In the genomic region with DNA sequence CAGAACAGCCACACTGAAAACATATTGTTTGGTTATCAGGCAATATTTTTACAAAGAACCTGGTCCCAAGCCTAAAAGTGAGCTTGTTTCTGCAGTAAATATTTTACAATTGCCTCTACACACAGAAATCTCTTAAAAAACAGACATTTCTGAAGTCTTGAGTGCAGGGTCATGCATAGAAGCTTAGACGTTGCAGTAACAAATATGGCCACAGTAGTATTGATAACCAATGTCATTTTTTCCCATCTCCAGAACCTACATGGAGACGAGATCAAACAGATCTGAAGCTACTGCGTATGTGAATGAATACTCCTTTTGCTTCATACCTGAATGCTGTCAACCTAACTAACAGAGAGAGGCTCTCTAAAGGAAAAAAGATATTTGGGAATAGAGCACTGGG, we compare ENCODE assay signal across 28 cellular contexts.
"Had no signal": no experiment of that assay in that cellular context is flagged by ENCODE, and none has a peak within 500 bp of the region (broad histone marks: within the 10 kb centered on the region; RNA-seq: fewer than 3 reads in every experiment).

No MANE protein-coding gene starts in this region.

- H3K27ac Mint-ChIP-seq: dendritic cell treated with granulocyte-macrophage colony-stimulating factor and Interleukin-4, amounts not matched to agents 40 ng/mL and 50 ng/mL, for 4 days; endodermal cell had no signal

- H3K9me3 ChIP-seq: colonic mucosa, esophagus muscularis mucosa, esophagus squamous epithelium, gastrocnemius medialis, gastroesophageal sphincter, heart left ventricle had no signal

- FAIRE-seq: colon, endometrium, endothelial cell of umbilical vein, frontal cortex had no signal

- H3K27ac ChIP-seq: colonic mucosa, coronary artery, dorsolateral prefrontal cortex, epithelial cell of prostate, esophagus muscularis mucosa, esophagus squamous epithelium, foreskin keratinocyte, gastrocnemius medialis, gastroesophageal sphincter, heart left ventricle had no signal

- H3K4me1 ChIP-seq: colonic mucosa, esophagus muscularis mucosa, esophagus squamous epithelium, gastrocnemius medialis, gastroesophageal sphincter, heart left ventricle had no signal

- ATAC-seq: effector memory CD8-positive, alpha-beta T cell; esophagus mucosa; foreskin keratinocyte; gastrocnemius medialis; gastroesophageal sphincter; heart left ventricle had no signal

- H3K9me3 Mint-ChIP-seq: dendritic cell treated with granulocyte-macrophage colony-stimulating factor and Interleukin-4, amounts not matched to agents 40 ng/mL and 50 ng/mL, for 4 days; effector memory CD8-positive, alpha-beta T cell had no signal

- H3K4me3 ChIP-seq: colonic mucosa, coronary artery, dorsolateral prefrontal cortex, esophagus muscularis mucosa, esophagus squamous epithelium, gastrocnemius medialis, gastroesophageal sphincter, heart left ventricle had no signal

- H3K36me3 ChIP-seq: colonic mucosa, esophagus muscularis mucosa, esophagus squamous epithelium, gastrocnemius medialis, gastroesophageal sphincter, heart left ventricle had no signal

- H3K4me3 Mint-ChIP-seq: dendritic cell treated with granulocyte-macrophage colony-stimulating factor and Interleukin-4, amounts not matched to agents 40 ng/mL and 50 ng/mL, for 4 days; effector memory CD8-positive, alpha-beta T cell; endodermal cell had no signal

- DNase-seq: colonic mucosa; cortex of kidney; dermis blood vessel endothelial cell; dorsolateral prefrontal cortex; effector CD4-positive, alpha-beta T cell; effector CD8-positive, alpha-beta T cell; effector memory CD4-positive, alpha-beta T cell; effector memory CD8-positive, alpha-beta T cell; endodermal cell; erythroblast; esophagus squamous epithelium; foreskin fibroblast; foreskin keratinocyte; foreskin melanocyte; gastrocnemius medialis; glutamatergic neuron; head of caudate nucleus; heart left ventricle had no signal

- H3K27me3 ChIP-seq: colonic mucosa, dorsolateral prefrontal cortex, esophagus muscularis mucosa, foreskin keratinocyte, gastrocnemius medialis, gastroesophageal sphincter, heart left ventricle had no signal
